ENCODE assay signal across 8 cellular contexts in genomic region chr7:157397751-157398691, GRCh38.
A peak's percentile ranks its signal among the peaks of the same experiment; 100 is the strongest.
DNase-seq lines count a peak whose midpoint lies in the region; ATAC-seq lines count a peak whose summit lies in the region.

No MANE protein-coding gene starts in this region.

- in situ Hi-C loops in T47D (cut with HindIII; ENCODE audit: low pct_unique_long_range_greater_than_20kb, low sequenced_read_pairs), result no loop called here

- H3K4me1 ChIP-seq in BLaER1 (peaks cover 50% of the 10 kb centered on the region), urinary bladder (ENCODE audit: insufficient read depth) (no peaks in the 10 kb centered on the region)

- no peak overlapping the region for H3K27ac Mint-ChIP-seq in stimulated activated memory B cell treated with anti-CD40 and anti-IgM and Interleukin-4, amounts not matched to agents 10 μg/mL and 1 μg/mL and 100 μg/mL, for 72 hours

- DNase-seq in NCI-H69 (lab: John Stamatoyannopoulos, UW), result peak; percentile 47
- peak; percentile 55 to 81 for DNase-seq in T47D (ENCODE audit: low read depth in 1 of 2, low spot score in 1 of 2)
- DNase-seq in left lobe of liver (ENCODE audit: low spot score), result no peak

- no peak overlapping the region for H3K9ac ChIP-seq in BLaER1

- ATAC-seq in GM18868 (IDR thresholded peaks at IDR 0.05; ENCODE audit: unreplicated experiment) (peak; percentile 69), left lobe of liver (peak; percentile 80), GM18909 (IDR thresholded peaks at IDR 0.05; ENCODE audit: poor library complexity, unreplicated experiment) (no peak)
- no peak for ATAC-seq in stimulated activated memory B cell treated with anti-CD40 and anti-IgM and Interleukin-4, amounts not matched to agents 10 μg/mL and 1 μg/mL and 100 μg/mL, for 72 hours

- no peak overlapping the region for H3K4me3 Mint-ChIP-seq in stimulated activated memory B cell treated with anti-CD40 and anti-IgM and Interleukin-4, amounts not matched to agents 10 μg/mL and 1 μg/mL and 100 μg/mL, for 72 hours

- no peak overlapping the region for H3K4me3 ChIP-seq in BLaER1
- no peak overlapping the region for H3K4me3 ChIP-seq in urinary bladder (ENCODE audit: low read depth, low read length)

- H3K27me3 ChIP-seq in BLaER1, result no peaks in the 10 kb centered on the region

- peak overlapping the region; percentile 61 for H3K4me2 ChIP-seq in BLaER1

- 0 out of 2 replicates have a peak, but pooled peaks cover 9% of the 10 kb centered on the region for H3K9me3 ChIP-seq in BLaER1

- WGBS in urinary bladder, result 41% methylated on average over 23 of the region's 23 CpGs

- no peaks in the 10 kb centered on the region for H3K9me3 Mint-ChIP-seq in stimulated activated memory B cell treated with anti-CD40 and anti-IgM and Interleukin-4, amounts not matched to agents 10 μg/mL and 1 μg/mL and 100 μg/mL, for 72 hours

- H3K27me3 Mint-ChIP-seq in stimulated activated memory B cell treated with anti-CD40 and anti-IgM and Interleukin-4, amounts not matched to agents 10 μg/mL and 1 μg/mL and 100 μg/mL, for 72 hours, result no peaks in the 10 kb centered on the region

- peaks cover 16% of the 10 kb centered on the region for H3K4me1 Mint-ChIP-seq in stimulated activated memory B cell treated with anti-CD40 and anti-IgM and Interleukin-4, amounts not matched to agents 10 μg/mL and 1 μg/mL and 100 μg/mL, for 72 hours

- H3K27ac ChIP-seq in BLaER1 (peak overlapping the region; percentile 44; the same call in 1 of the 2 replicates), urinary bladder (ENCODE audit: low read depth) (peak overlapping the region; percentile 47)

- H3K36me3 Mint-ChIP-seq in stimulated activated memory B cell treated with anti-CD40 and anti-IgM and Interleukin-4, amounts not matched to agents 10 μg/mL and 1 μg/mL and 100 μg/mL, for 72 hours, result peaks cover 55% of the 10 kb centered on the region

- peaks cover 63% of the 10 kb centered on the region for H4K20me1 ChIP-seq in BLaER1

- H3K36me3 ChIP-seq in BLaER1, result peaks cover 69% of the 10 kb centered on the region
- no peaks in the 10 kb centered on the region for H3K36me3 ChIP-seq in urinary bladder (ENCODE audit: insufficient read depth)

Comparison
In these comparisons a context has a peak if more than half of its experiments do, and no peak if none do; other contexts are left out.
1. ATAC-seq: peak in GM18868 (single experiment) and left lobe of liver (single experiment); none in stimulated activated memory B cell treated with anti-CD40 and anti-IgM and Interleukin-4, amounts not matched to agents 10 μg/mL and 1 μg/mL and 100 μg/mL, for 72 hours (single experiment) and GM18909 (single experiment).